Comparison of ENCODE assay signal across 11 cellular contexts in the genomic region with DNA sequence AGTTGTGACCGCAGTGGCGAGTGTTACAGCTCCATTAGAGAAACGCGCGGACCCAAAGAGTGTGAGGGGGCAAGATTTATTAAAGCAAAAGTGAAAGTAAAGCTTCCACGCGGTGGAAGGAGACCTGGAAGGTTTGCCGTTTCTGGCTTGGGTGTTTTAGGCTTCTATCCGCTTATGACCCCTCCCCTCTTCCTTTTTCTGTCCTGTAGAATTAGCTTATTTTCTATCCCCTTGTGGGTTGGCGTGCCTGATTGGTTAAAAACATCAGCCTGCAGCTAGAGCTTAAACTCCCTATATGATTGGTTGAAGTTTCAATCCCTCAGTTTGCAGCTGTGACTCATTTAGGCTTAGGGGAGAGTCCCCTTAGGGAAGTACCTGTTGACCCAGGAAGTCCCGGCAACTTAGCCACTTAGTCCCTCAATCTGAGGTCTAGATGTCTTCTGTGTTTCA. TPM values are rescaled to one million over a fixed set of nuclear protein-coding genes. Genes with fewer than 3 reads are reported as not detected.
A peak's percentile ranks its signal among the peaks of the same experiment; 100 is the strongest.
DNase-seq lines count a peak whose midpoint lies in the region; ATAC-seq and TF ChIP-seq lines count a peak whose summit lies in the region.
"Had no signal": no experiment of that assay in that cellular context is flagged by ENCODE, and none has a peak within 500 bp of the region (broad histone marks: within the 10 kb centered on the region; RNA-seq: fewer than 3 reads in every experiment).

No MANE protein-coding gene starts in this region.

- TF ChIP-seq CTCF in Caco-2 (IDR thresholded peaks at IDR 0.05; ENCODE audit: insufficient read depth in 1 of 2, low read depth in 1 of 2, low read length in 1 of 2, severe bottlenecking in 1 of 2, unreplicated experiment in 1 of 2) (no peak), OCI-LY7 (conservative IDR thresholded peaks at IDR 0.05; ENCODE audit: low read length) (no peak), progenitor cell of endocrine pancreas (IDR thresholded peaks at IDR 0.05; ENCODE audit: unreplicated experiment) (no peak)

- H3K9me3 Mint-ChIP-seq in Caco-2 (ENCODE audit: unreplicated experiment) = no peaks in the 10 kb centered on the region
- no peaks in the 10 kb centered on the region for H3K9me3 Mint-ChIP-seq in progenitor cell of endocrine pancreas (ENCODE audit: low read depth)
- peaks cover 0 to 34% (median 13%) of the 10 kb centered on the region in 11 donors for H3K9me3 Mint-ChIP-seq in naive thymus-derived CD4-positive, alpha-beta T cell

- no peaks in the 10 kb centered on the region for H4K20me1 ChIP-seq in OCI-LY7 (ENCODE audit: insufficient read depth, low read length)

- H3K4me1 ChIP-seq in Caco-2 = no peaks in the 10 kb centered on the region
- H3K4me1 ChIP-seq in OCI-LY7 (ENCODE audit: insufficient read depth, low read length, poor library complexity, severe bottlenecking) = no peaks in the 10 kb centered on the region
- no peaks in the 10 kb centered on the region for H3K4me1 ChIP-seq in naive thymus-derived CD4-positive, alpha-beta T cell (ENCODE audit: control insufficient read depth in 2 of 2, insufficient read depth in 2 of 2, low read length in 2 of 2)
- H3K4me1 ChIP-seq: left lung had no signal

- intact Hi-C loops in Caco-2 (cut with micrococcal nuclease; ENCODE audit: unreplicated experiment) = no loop called here
- intact Hi-C loops in OCI-LY7 (cut with micrococcal nuclease; ENCODE audit: unreplicated experiment) = no loop called here
- intact Hi-C loops in naive thymus-derived CD4-positive, alpha-beta T cell (cut with micrococcal nuclease) = no loop called here

- POLR2A ChIA-PET in Caco-2 (lab: Charles Lee) (no interaction called here), OCI-LY7 (lab: Charles Lee) (interaction anchor here (0.6 to 2.0 kb wide), 4 partner anchors 9 to 940 kb away, joined by 3 to 7 read pairs (median 4); no protein-coding TSS in a partner anchor)
- POLR2A ChIA-PET in naive thymus-derived CD4-positive, alpha-beta T cell (lab: Charles Lee) = no interaction called here

- peak; percentile 3 to 36 for DNase-seq in Caco-2
- DNase-seq in OCI-LY7 (ENCODE audit: low spot score) = no peak
- DNase-seq in progenitor cell of endocrine pancreas (ENCODE audit: low spot score, unreplicated experiment) = no peak
- DNase-seq in OCI-M2 (lab: John Stamatoyannopoulos, UW; ENCODE audit: unreplicated experiment) = no peak
- no peak for DNase-seq in naive thymus-derived CD4-positive, alpha-beta T cell
- DNase-seq in pons (ENCODE audit: low spot score) = no peak
- DNase-seq: Calu3; left lung; stimulated activated CD4-positive, alpha-beta T cell treated with anti-CD3 and anti-CD28 coated beads, Interleukin-15, amount 100 ng/mL, for 24 hours had no signal

- 0 out of 2 replicates have a peak overlapping the region, but pooled peaks have one; percentile 37 for H2AFZ ChIP-seq in OCI-LY7 (ENCODE audit: low read length)

- CTCF ChIA-PET in Caco-2 (lab: Charles Lee) = no interaction called here
- CTCF ChIA-PET in OCI-LY7 (lab: Charles Lee; ENCODE audit: unreplicated experiment) = no interaction called here
- CTCF ChIA-PET in naive thymus-derived CD4-positive, alpha-beta T cell (lab: Charles Lee) = interaction anchor here (0.6 to 0.7 kb wide), 2 partner anchors 28 to 184 kb away, joined by 3 to 5 read pairs; no protein-coding TSS in a partner anchor

- ATAC-seq in GM18909 (IDR thresholded peaks at IDR 0.05; ENCODE audit: poor library complexity, unreplicated experiment) (peak; percentile 95), HG02870 (IDR thresholded peaks at IDR 0.05; ENCODE audit: unreplicated experiment) (peak; percentile 97)
- ATAC-seq in naive thymus-derived CD4-positive, alpha-beta T cell = no peak
- ATAC-seq: left lung had no signal

- H3K27me3 ChIP-seq in Caco-2 (replicated peaks; ENCODE audit: control insufficient read depth, insufficient read depth, low read length) = no peaks in the 10 kb centered on the region
- no peaks in the 10 kb centered on the region for H3K27me3 ChIP-seq in naive thymus-derived CD4-positive, alpha-beta T cell (ENCODE audit: control insufficient read depth in 2 of 2, insufficient read depth in 2 of 2, low read length in 2 of 2)
- H3K27me3 ChIP-seq: left lung had no signal

- no peaks in the 10 kb centered on the region for H3K79me2 ChIP-seq in OCI-LY7 (ENCODE audit: insufficient read depth, low read depth, low read length)

- no peaks in the 10 kb centered on the region for H3K9me3 ChIP-seq in Caco-2
- H3K9me3 ChIP-seq in OCI-LY7 (ENCODE audit: low read length) = no peaks in the 10 kb centered on the region
- no peaks in the 10 kb centered on the region for H3K9me3 ChIP-seq in naive thymus-derived CD4-positive, alpha-beta T cell (ENCODE audit: control insufficient read depth in 2 of 3, low read length in 3 of 3)

- no peaks in the 10 kb centered on the region for H3K36me3 ChIP-seq in Caco-2 (ENCODE audit: control insufficient read depth, insufficient read depth, low read length)
- no peaks in the 10 kb centered on the region for H3K36me3 ChIP-seq in OCI-LY7 (ENCODE audit: insufficient read depth, low read length)
- no peaks in the 10 kb centered on the region for H3K36me3 ChIP-seq in naive thymus-derived CD4-positive, alpha-beta T cell (ENCODE audit: control insufficient read depth in 2 of 3, insufficient read depth in 3 of 3, low read length in 3 of 3)
- H3K36me3 ChIP-seq: left lung had no signal

- H3K4me3 ChIP-seq in Caco-2 (ENCODE audit: low read depth, low read length) = peak overlapping the region; percentile 5; the same call in 1 of the 2 replicates
- H3K4me3 ChIP-seq in OCI-LY7 (ENCODE audit: low read depth, low read length, poor library complexity, severe bottlenecking) = no peak overlapping the region
- no peak overlapping the region for H3K4me3 ChIP-seq in naive thymus-derived CD4-positive, alpha-beta T cell (ENCODE audit: low read length)
- H3K4me3 ChIP-seq: left lung had no signal

- peak overlapping the region; percentile 39 for H3K4me3 Mint-ChIP-seq in Caco-2 (ENCODE audit: unreplicated experiment)
- no peak overlapping the region for H3K4me3 Mint-ChIP-seq in progenitor cell of endocrine pancreas (ENCODE audit: low read depth)
- H3K4me3 Mint-ChIP-seq in naive thymus-derived CD4-positive, alpha-beta T cell = no peak overlapping the region

- BruUV-seq in Caco-2 (replicated peaks; lab: Mats Ljungman, UMichigan) = no TSS peak
- BruUV-seq in OCI-LY7 (replicated peaks; lab: Mats Ljungman, UMichigan) = no TSS peak

- H3K9me2 ChIP-seq in OCI-LY7 (ENCODE audit: insufficient read depth, low read length) = no peaks in the 10 kb centered on the region

- H3K27me3 Mint-ChIP-seq in Caco-2 (ENCODE audit: insufficient read depth, unreplicated experiment) (no peaks in the 10 kb centered on the region), progenitor cell of endocrine pancreas (no peaks in the 10 kb centered on the region)
- H3K27me3 Mint-ChIP-seq in naive thymus-derived CD4-positive, alpha-beta T cell = peaks cover 0 to 4% (median 0%) of the 10 kb centered on the region in 5 donors

- no peaks in the 10 kb centered on the region for H3K4me1 Mint-ChIP-seq in Caco-2 (ENCODE audit: low read depth, unreplicated experiment)
- no peaks in the 10 kb centered on the region for H3K4me1 Mint-ChIP-seq in progenitor cell of endocrine pancreas (ENCODE audit: low read depth)
- H3K4me1 Mint-ChIP-seq in naive thymus-derived CD4-positive, alpha-beta T cell = peaks cover 0 to 2% (median 0%) of the 10 kb centered on the region in 7 donors

- H3K36me3 Mint-ChIP-seq in Caco-2 (ENCODE audit: insufficient read depth, unreplicated experiment) = no peaks in the 10 kb centered on the region
- H3K36me3 Mint-ChIP-seq in progenitor cell of endocrine pancreas (ENCODE audit: insufficient read depth) = no peaks in the 10 kb centered on the region
- peaks cover 0 to 6% (median 0%) of the 10 kb centered on the region in 5 donors for H3K36me3 Mint-ChIP-seq in naive thymus-derived CD4-positive, alpha-beta T cell

- H3K27ac Mint-ChIP-seq in Caco-2 (ENCODE audit: unreplicated experiment) = no peak overlapping the region
- H3K27ac Mint-ChIP-seq in progenitor cell of endocrine pancreas = no peak overlapping the region
- H3K27ac Mint-ChIP-seq in naive thymus-derived CD4-positive, alpha-beta T cell = no peak overlapping the region

- no peak overlapping the region for H3K27ac ChIP-seq in OCI-LY7 (ENCODE audit: low read depth, low read length, poor library complexity, severe bottlenecking)
- H3K27ac ChIP-seq in naive thymus-derived CD4-positive, alpha-beta T cell (ENCODE audit: low read depth, low read length) = no peak overlapping the region
- H3K27ac ChIP-seq: left lung had no signal

- H3K4me2 ChIP-seq in OCI-LY7 (ENCODE audit: low read length) = no peak overlapping the region

RNA-seq across cellular contexts. Expression of a gene that starts 39.6 kb away (rescaled TPM):
- total RNA-seq in Caco-2 (2022) = 20.4 and 22.8 TPM in 2 replicates
- total RNA-seq in OCI-LY7 (2014; rRNA removed; shearing (Covaris generic)) = 27.5 and 27.8 TPM in 2 replicates
- total RNA-seq in OCI-LY7 (2022) = 27.5 and 30.9 TPM in 2 replicates
- 30.7 and 35.4 TPM in 2 replicates for total RNA-seq in progenitor cell of endocrine pancreas
- total RNA-seq in naive thymus-derived CD4-positive, alpha-beta T cell = 10 to 100 TPM; 28.9 to 40.2 (median 34.7) TPM
- polyA plus RNA-seq in naive thymus-derived CD4-positive, alpha-beta T cell = 10 to 100 TPM; 19.4 to 21.9 TPM

Comparison
In these comparisons a context has a peak if more than half of its experiments do, and no peak if none do; other contexts are left out.
1. DNase-seq: peak in Caco-2 (2 of 2); none in OCI-LY7 (single experiment), progenitor cell of endocrine pancreas (single experiment), OCI-M2 (single experiment), naive thymus-derived CD4-positive, alpha-beta T cell (0 of 9) and pons (single experiment).